In the genomic region with DNA sequence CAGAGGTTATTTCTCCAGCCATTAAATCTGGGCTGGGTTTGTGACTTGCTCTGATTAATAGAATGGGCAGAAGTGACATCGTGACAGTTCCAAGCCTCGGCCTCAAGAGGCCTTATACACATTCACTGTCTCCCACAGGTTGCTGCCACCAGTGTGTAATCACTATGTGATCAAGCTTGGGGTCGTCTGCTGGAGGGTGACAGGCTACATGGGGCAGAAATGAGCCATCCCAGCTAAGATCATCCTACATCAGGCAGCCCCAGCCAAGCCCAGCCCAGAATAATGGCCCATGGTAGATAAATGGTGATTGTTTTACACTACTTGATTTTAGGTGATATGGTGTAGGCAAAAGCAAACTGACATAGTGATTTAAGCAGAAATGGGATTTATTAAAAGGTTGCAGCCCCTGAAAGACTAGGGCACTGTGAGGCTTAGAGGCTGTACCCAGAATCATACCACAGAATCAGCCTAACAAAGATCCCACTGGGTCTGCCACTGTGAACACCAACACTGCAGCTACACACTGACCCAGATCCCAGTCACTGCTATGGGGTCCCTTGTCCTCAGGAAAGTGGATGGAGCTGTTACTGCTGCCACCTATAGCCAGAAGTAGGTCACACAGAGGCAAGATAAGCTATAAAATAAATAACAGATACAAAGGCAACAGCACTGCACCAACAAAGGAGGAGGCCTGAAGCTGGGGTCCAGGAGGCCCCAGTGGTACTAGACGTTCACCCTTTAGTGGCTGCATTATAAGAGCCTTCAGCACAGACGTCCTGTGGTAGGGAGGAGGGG, we compare ENCODE assay signal across 8 cellular contexts.
DNase-seq lines count a peak whose midpoint lies in the region; ATAC-seq and TF ChIP-seq lines count a peak whose summit lies in the region.

No MANE protein-coding gene starts in this region.

- H3K27me3 Mint-ChIP-seq in effector memory CD8-positive, alpha-beta T cell, result no peaks in the 10 kb centered on the region

- intact Hi-C loops in upper lobe of right lung (cut with DNase I), result no loop called here

- H3K4me3 Mint-ChIP-seq in effector memory CD8-positive, alpha-beta T cell, result no peak overlapping the region

- H3K4me3 ChIP-seq in NB4 (ENCODE audit: low read depth, low read length), result no peak overlapping the region
- no peak overlapping the region for H3K4me3 ChIP-seq in upper lobe of right lung

- H3K27ac ChIP-seq in upper lobe of right lung, result no peak overlapping the region

- H3K9me3 Mint-ChIP-seq in effector memory CD8-positive, alpha-beta T cell, result no peaks in the 10 kb centered on the region

- ATAC-seq in effector memory CD8-positive, alpha-beta T cell (replicated peaks), result peak; percentile 32
- ATAC-seq in upper lobe of right lung, result peak; percentile 38

- DNase-seq in stimulated activated CD4-positive, alpha-beta T cell treated with anti-CD3 and anti-CD28 coated beads, Interleukin-1b, Interleukin-23, amount 100 ng/mL, for 48 hours, result peak; percentile 32
- DNase-seq in stimulated activated CD4-positive, alpha-beta T cell treated with anti-CD3 and anti-CD28 coated beads, Interleukin-4, amount 100 ng/mL, for 1 hour, result no peak
- DNase-seq in NB4 (ENCODE audit: low read depth) (peak; percentile 52), upper lobe of right lung (no peak), GM20000 (ENCODE audit: low spot score) (no peak), ecto neural progenitor cell (ENCODE audit: low spot score) (no peak), kidney tubule cell (ENCODE audit: low spot score) (no peak)
- DNase-seq in effector memory CD8-positive, alpha-beta T cell, result no peak

- H3K9me3 ChIP-seq in upper lobe of right lung, result no peaks in the 10 kb centered on the region

- H3K4me1 ChIP-seq in upper lobe of right lung, result no peaks in the 10 kb centered on the region

- TF ChIP-seq CTCF in NB4 (IDR thresholded peaks at IDR 0.05; ENCODE audit: low read depth, low read length) (peak; percentile 35), upper lobe of right lung (IDR thresholded peaks at IDR 0.05) (no peak), GM20000 (IDR thresholded peaks at IDR 0.05; ENCODE audit: extremely low read depth, missing control alignments) (no peak)

- no peak overlapping the region for H3K27ac Mint-ChIP-seq in effector memory CD8-positive, alpha-beta T cell

- peaks cover 0 to 2% of the 10 kb centered on the region in 2 donors for H3K4me1 Mint-ChIP-seq in effector memory CD8-positive, alpha-beta T cell (ENCODE audit: low read depth in 2 of 2)

- TF ChIP-seq POLR2A in NB4 (IDR thresholded peaks at IDR 0.05; ENCODE audit: extremely low read depth, insufficient read length), result no peak

- no peaks in the 10 kb centered on the region for H3K36me3 ChIP-seq in upper lobe of right lung

- H3K27me3 ChIP-seq in upper lobe of right lung, result no peaks in the 10 kb centered on the region

- peaks cover 3% of the 10 kb centered on the region for H3K36me3 Mint-ChIP-seq in effector memory CD8-positive, alpha-beta T cell (ENCODE audit: insufficient read depth)

Comparison
In these comparisons a context has a peak if more than half of its experiments do, and no peak if none do; other contexts are left out.
1. DNase-seq: peak in stimulated activated CD4-positive, alpha-beta T cell treated with anti-CD3 and anti-CD28 coated beads, Interleukin-1b, Interleukin-23, amount 100 ng/mL, for 48 hours (single experiment) and NB4 (single experiment); none in stimulated activated CD4-positive, alpha-beta T cell treated with anti-CD3 and anti-CD28 coated beads, Interleukin-4, amount 100 ng/mL, for 1 hour (single experiment), effector memory CD8-positive, alpha-beta T cell (0 of 3), upper lobe of right lung (single experiment), GM20000 (single experiment), ecto neural progenitor cell (single experiment) and kidney tubule cell (single experiment).